19 cellular contexts compared by ENCODE assay signal in genomic region chr19:30744741-30745475, GRCh38.
DNase-seq lines count a peak whose midpoint lies in the region; ATAC-seq and TF ChIP-seq lines count a peak whose summit lies in the region.
"Had no signal": no experiment of that assay in that cellular context is flagged by ENCODE, and none has a peak within 500 bp of the region (broad histone marks: within the 10 kb centered on the region; RNA-seq: fewer than 3 reads in every experiment).

No MANE protein-coding gene starts in this region.

- no peak overlapping the region for H2BK12ac ChIP-seq in neuronal stem cell (ENCODE audit: low read length)

- H3K4me3 ChIP-seq in neuronal stem cell (ENCODE audit: low read length in 2 of 2) (no peak overlapping the region), vagina (no peak overlapping the region)
- H3K4me3 ChIP-seq: A549, GM23338 had no signal

- H3K79me1 ChIP-seq in neuronal stem cell (ENCODE audit: low read depth, low read length) = no peaks in the 10 kb centered on the region

- intact Hi-C loops in vagina (cut with DNase I) = no loop called here

- no peak overlapping the region for H2BK120ac ChIP-seq in neuronal stem cell (ENCODE audit: low read depth, low read length)

- no peaks in the 10 kb centered on the region for H3K36me3 ChIP-seq in neuronal stem cell (replicated peaks in 1 of 2; ENCODE audit: control insufficient read depth in 2 of 2, insufficient read depth in 2 of 2, low read length in 2 of 2)
- H3K36me3 ChIP-seq in vagina = no peaks in the 10 kb centered on the region

- H3K27me3 ChIP-seq in neuronal stem cell (ENCODE audit: control insufficient read depth in 3 of 3, insufficient read depth in 3 of 3, low read depth in 1 of 3, low read length in 3 of 3) (peaks cover 0 to 14% (median 0%) of the 10 kb centered on the region in 3 experiments), vagina (no peaks in the 10 kb centered on the region)

- no peak overlapping the region for H4K8ac ChIP-seq in neuronal stem cell (ENCODE audit: low read depth, low read length)

- peak overlapping the region; percentile 22 for H3K14ac ChIP-seq in neuronal stem cell (ENCODE audit: low read length)

- no peak overlapping the region for H2AK5ac ChIP-seq in neuronal stem cell (ENCODE audit: low read depth, low read length)

- no peak overlapping the region for H3K23ac ChIP-seq in neuronal stem cell (ENCODE audit: low read depth, low read length, poor library complexity)

- H4K91ac ChIP-seq in neuronal stem cell (ENCODE audit: low read depth, low read length, poor library complexity) = no peak overlapping the region

- no peak overlapping the region for H3K4me2 ChIP-seq in neuronal stem cell (ENCODE audit: insufficient read depth, low read length, poor library complexity, severe bottlenecking)
- H3K4me2 ChIP-seq: A549, GM23338 had no signal

- H3K9me3 ChIP-seq in neuronal stem cell (replicated peaks in 1 of 2; ENCODE audit: control insufficient read depth in 2 of 2, insufficient read depth in 1 of 2, low read depth in 1 of 2, low read length in 2 of 2) = no peaks in the 10 kb centered on the region
- no peaks in the 10 kb centered on the region for H3K9me3 ChIP-seq in vagina

- no peak for ATAC-seq in GM19395 (IDR thresholded peaks at IDR 0.05; ENCODE audit: unreplicated experiment)
- ATAC-seq: A549, GM23338 had no signal

- no CpG with 5 or more reads among the region's 9 CpGs for WGBS in neuronal stem cell (ENCODE audit: extremely low coverage in 2 of 2, insufficient read length in 2 of 2, insufficient replicate concordance in 1 of 2), 2 donors

- H3K27ac ChIP-seq in neuronal stem cell (replicated peaks; ENCODE audit: low read length) (no peak overlapping the region), vagina (no peak overlapping the region)
- H3K27ac ChIP-seq: 22Rv1, A549, C4-2B, HL-60 had no signal

- peak; percentile 7 for DNase-seq in activated CD8-positive, alpha-beta memory T cell treated with anti-CD3 and anti-CD28 coated beads for 24 hours
- no peak for DNase-seq in activated CD8-positive, alpha-beta memory T cell treated with anti-CD3 and anti-CD28 coated beads, Interleukin-2, amount 50 U/mL, for 48 hours
- DNase-seq in ecto neural progenitor cell (ENCODE audit: low spot score) (peak; percentile 18), neuronal stem cell (ENCODE audit: low spot score) (no peak), vagina (ENCODE audit: extremely low spot score in 2 of 2) (peak; percentile 34 to 74)
- DNase-seq in activated CD4-positive, alpha-beta T cell treated with anti-CD3 and anti-CD28 coated beads for 4 hours = no peak
- DNase-seq: AML-193; Caco-2; CD4-positive, alpha-beta T cell; DMS153; DMS79; GDM1; HCEC 1CT had no signal

- no peak for TF ChIP-seq POLR2A in vagina (IDR thresholded peaks at IDR 0.05)

- no peak overlapping the region for H2BK5ac ChIP-seq in neuronal stem cell (ENCODE audit: low read length)

- no peak for TF ChIP-seq CTCF in vagina (IDR thresholded peaks at IDR 0.05)

- H3K4ac ChIP-seq in neuronal stem cell (ENCODE audit: low read length) = no peak overlapping the region

- no peak overlapping the region for H2BK15ac ChIP-seq in neuronal stem cell (ENCODE audit: low read length)

- H3K18ac ChIP-seq in neuronal stem cell (ENCODE audit: low read length) = no peak overlapping the region

- no peak overlapping the region for H3K9ac ChIP-seq in neuronal stem cell (ENCODE audit: low read depth, low read length, poor library complexity)

- no peaks in the 10 kb centered on the region for H3K4me1 ChIP-seq in neuronal stem cell (ENCODE audit: control insufficient read depth in 2 of 2, insufficient read depth in 1 of 2, low read depth in 1 of 2, low read length in 2 of 2)
- no peaks in the 10 kb centered on the region for H3K4me1 ChIP-seq in vagina
- H3K4me1 ChIP-seq: A549, Caco-2 had no signal

- H2AFZ ChIP-seq in neuronal stem cell (ENCODE audit: low read length) = no peak overlapping the region
- H2AFZ ChIP-seq: GM23338 had no signal

Comparison
In these comparisons a context has a peak if more than half of its experiments do, and no peak if none do; other contexts are left out.
1. DNase-seq: peak in activated CD8-positive, alpha-beta memory T cell treated with anti-CD3 and anti-CD28 coated beads for 24 hours (single experiment), ecto neural progenitor cell (single experiment) and vagina (2 of 2); none in activated CD8-positive, alpha-beta memory T cell treated with anti-CD3 and anti-CD28 coated beads, Interleukin-2, amount 50 U/mL, for 48 hours (single experiment), neuronal stem cell (single experiment) and activated CD4-positive, alpha-beta T cell treated with anti-CD3 and anti-CD28 coated beads for 4 hours (0 of 2).